Comparison of ENCODE assay signal across 1 cellular context in the genomic region with DNA sequence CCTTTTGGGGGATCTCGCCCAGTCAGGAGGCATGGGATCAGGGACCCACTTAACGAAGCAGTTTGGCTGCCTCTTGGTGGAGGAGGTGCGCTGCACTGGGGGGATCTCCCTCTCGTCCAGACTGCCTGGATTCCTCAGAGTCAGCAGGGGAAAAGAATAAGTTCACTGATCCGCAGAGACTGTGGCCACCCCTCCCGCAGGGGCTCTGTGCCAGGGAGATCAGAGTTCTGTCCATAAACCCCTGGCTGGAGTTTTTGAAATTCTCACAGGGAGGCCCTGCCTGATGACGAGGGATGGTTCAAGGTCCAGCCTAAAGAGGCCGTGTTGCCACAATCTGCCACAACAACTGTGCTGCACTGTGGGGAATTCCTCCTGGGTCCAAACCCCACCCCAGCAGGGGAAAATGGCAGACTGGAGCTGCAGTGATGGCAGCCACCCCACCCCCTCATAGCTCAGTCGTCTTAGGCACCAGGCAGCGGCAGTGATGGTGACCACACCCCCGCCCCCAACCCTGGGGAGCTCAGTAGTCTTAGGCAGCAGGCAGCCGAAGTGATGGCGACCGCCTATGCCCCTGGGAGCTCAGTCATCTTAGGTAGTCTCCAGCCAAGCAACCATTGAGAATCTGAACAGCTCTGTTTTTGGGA.
TF ChIP-seq lines count a peak whose summit lies in the region.

No MANE protein-coding gene starts in this region.

TF ChIP-seq in H1, 55 proteins besides CTCF, POLR2A, EP300 and RAD21 (continued from another document):
- no peak for TF ChIP-seq NANOG (IDR thresholded peaks at IDR 0.05; ENCODE audit: insufficient read depth, low read depth, low read length, poor library complexity, severe bottlenecking)
- no peak for TF ChIP-seq GTF2F1 (IDR thresholded peaks at IDR 0.05; ENCODE audit: borderline replicate concordance, low read depth, low read length)
- no peak for TF ChIP-seq SP1 (IDR thresholded peaks at IDR 0.05; ENCODE audit: low read depth, low read length)
- TF ChIP-seq POU5F1 (IDR thresholded peaks at IDR 0.05; ENCODE audit: low read depth, low read length): no peak
- no peak for TF ChIP-seq TAF7 (optimal IDR thresholded peaks at IDR 0.05; ENCODE audit: borderline replicate concordance, low read depth, low read length)
- no peak for TF ChIP-seq CBX8 (IDR thresholded peaks at IDR 0.05; ENCODE audit: borderline replicate concordance, low read depth, low read length)
- no peak for TF ChIP-seq TAF1 (IDR thresholded peaks at IDR 0.05; ENCODE audit: low read depth, low read length)
- TF ChIP-seq GABPA (IDR thresholded peaks at IDR 0.05; ENCODE audit: borderline replicate concordance, insufficient read depth, low read length): no peak
- no peak for TF ChIP-seq RBBP5 (IDR thresholded peaks at IDR 0.05; ENCODE audit: borderline replicate concordance, low read depth, low read length)
- no peak for TF ChIP-seq KDM1A (IDR thresholded peaks at IDR 0.05; ENCODE audit: borderline replicate concordance, low read length)
- no peak for TF ChIP-seq POLR2AphosphoS5 (IDR thresholded peaks at IDR 0.05; ENCODE audit: low read depth, low read length)
- TF ChIP-seq SUZ12 (IDR thresholded peaks at IDR 0.05; ENCODE audit: low read length): no peak
